21 cellular contexts compared by ENCODE assay signal in the genomic region with DNA sequence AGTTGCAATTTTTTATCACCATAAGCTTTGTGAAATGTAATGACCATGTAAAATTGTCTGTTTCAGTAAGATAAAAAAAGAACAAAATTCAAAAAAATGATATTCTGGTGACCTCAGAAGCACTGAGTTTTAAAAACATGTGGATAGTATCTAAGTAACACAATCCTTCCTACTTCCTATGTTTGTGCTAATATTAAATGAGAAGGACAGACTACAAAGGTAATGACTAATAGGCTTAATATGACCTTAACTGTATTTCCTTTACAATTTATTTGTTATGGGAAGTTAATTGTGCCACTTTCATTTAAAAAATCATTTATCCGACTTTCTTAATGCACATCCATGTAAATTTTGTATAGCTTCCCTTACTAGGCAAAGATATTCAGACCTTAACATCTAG.
DNase-seq lines count a peak whose midpoint lies in the region; ATAC-seq, FAIRE-seq and TF ChIP-seq lines count a peak whose summit lies in the region.
"Had no signal": no experiment of that assay in that cellular context is flagged by ENCODE, and none has a peak within 500 bp of the region (broad histone marks: within the 10 kb centered on the region; RNA-seq: fewer than 3 reads in every experiment).

No MANE protein-coding gene starts in this region.

- DNase-seq in SK-N-SH (no peak), endothelial cell of umbilical vein (ENCODE audit: low read depth, low spot score) (peak; percentile 24), adrenal gland (no peak)
- DNase-seq in stimulated activated CD8-positive, alpha-beta memory T cell treated with anti-CD3 and anti-CD28 coated beads, Interleukin-4, amount 100 ng/mL, for 48 hours: no peak
- DNase-seq: BE2C; Calu3; CD4-positive, alpha-beta T cell; COR-L47; DMS53; DMS79 treated with DMSO at 0.1 percent for 48 hours; H9 had no signal

- TF ChIP-seq POLR2A in endothelial cell of umbilical vein (IDR thresholded peaks at IDR 0.05; ENCODE audit: low read depth, low read length): no peak
- TF ChIP-seq POLR2A in adrenal gland (IDR thresholded peaks at IDR 0.05): no peak

- no peak for TF ChIP-seq EP300 in SK-N-SH (IDR thresholded peaks at IDR 0.05; ENCODE audit: borderline replicate concordance in 1 of 2, low read depth in 1 of 2, low read length in 1 of 2)

- H3K4me1 ChIP-seq in SK-N-SH (ENCODE audit: control insufficient read depth in 1 of 2, insufficient read depth in 2 of 2, low read depth in 1 of 2, low read length in 1 of 2) (no peaks in the 10 kb centered on the region), endothelial cell of umbilical vein (ENCODE audit: control insufficient read depth, extremely low read depth, insufficient read depth, low read length) (peaks cover 9% of the 10 kb centered on the region), adrenal gland (replicated peaks in 1 of 2) (no peaks in the 10 kb centered on the region)
- H3K4me1 ChIP-seq: BE2C; BLaER1 treated with 17β-estradiol and CSF1 and Interleukin-3, amounts not matched to agents 10 nM and 100 nM had no signal

- no peak overlapping the region for H2AFZ ChIP-seq in SK-N-SH (ENCODE audit: low read depth)
- peak overlapping the region; percentile 58 for H2AFZ ChIP-seq in SU-DHL-6 (ENCODE audit: low read depth, low read length, severe bottlenecking)
- H2AFZ ChIP-seq in endothelial cell of umbilical vein (ENCODE audit: low read depth, low read length): no peak overlapping the region
- H2AFZ ChIP-seq: GM23338 had no signal

- H3K27ac ChIP-seq in SK-N-SH (ENCODE audit: low read depth in 2 of 2, low read length in 1 of 2) (no peak overlapping the region), SU-DHL-6 (ENCODE audit: low read depth, low read length) (no peak overlapping the region), endothelial cell of umbilical vein (ENCODE audit: insufficient read depth, low read depth, low read length) (peak overlapping the region; percentile 53), adrenal gland (no peak overlapping the region)
- H3K27ac ChIP-seq: 22Rv1; BLaER1 treated with 17β-estradiol and CSF1 and Interleukin-3, amounts not matched to agents 10 nM and 100 nM had no signal

- H3K4me2 ChIP-seq in SK-N-SH (no peak overlapping the region), SU-DHL-6 (ENCODE audit: low read depth, low read length, poor library complexity, severe bottlenecking) (no peak overlapping the region), endothelial cell of umbilical vein (ENCODE audit: insufficient read depth, low read length) (peak overlapping the region; percentile 60)
- H3K4me2 ChIP-seq: BLaER1 treated with 17β-estradiol and CSF1 and Interleukin-3, amounts not matched to agents 10 nM and 100 nM; GM23338 had no signal

- H3K9me2 ChIP-seq in SK-N-SH (no peaks in the 10 kb centered on the region), SU-DHL-6 (replicated peaks; ENCODE audit: insufficient read depth, low read length) (no peaks in the 10 kb centered on the region)

- TF ChIP-seq RAD21 in SK-N-SH (IDR thresholded peaks at IDR 0.05; ENCODE audit: low read length): no peak

- CTCF ChIA-PET in SK-N-SH (lab: Yijun Ruan, JAX) (interaction anchor here (0.9 kb wide), 1 partner anchor 16 kb away, joined by 3 read pairs; no protein-coding TSS in a partner anchor), endothelial cell of umbilical vein (lab: Charles Lee) (no interaction called here)

- TF ChIP-seq CTCF in SK-N-SH (IDR thresholded peaks at IDR 0.05) (no peak), SU-DHL-6 (IDR thresholded peaks at IDR 0.05; ENCODE audit: insufficient read depth, low read length, poor library complexity, severe bottlenecking) (no peak), endothelial cell of umbilical vein (IDR thresholded peaks at IDR 0.05; ENCODE audit: extremely low read depth in 1 of 2, insufficient read depth in 1 of 2, low read depth in 1 of 2, low read length in 2 of 2) (no peak), adrenal gland (IDR thresholded peaks at IDR 0.05) (no peak)

- H3K79me2 ChIP-seq in SK-N-SH (ENCODE audit: insufficient read depth) (no peaks in the 10 kb centered on the region), SU-DHL-6 (ENCODE audit: insufficient read depth, low read length) (no peaks in the 10 kb centered on the region), endothelial cell of umbilical vein (ENCODE audit: control insufficient read depth, insufficient read depth, low read length) (no peaks in the 10 kb centered on the region)

- H4K20me1 ChIP-seq in SK-N-SH (ENCODE audit: insufficient read depth): no peaks in the 10 kb centered on the region
- H4K20me1 ChIP-seq in SU-DHL-6 (ENCODE audit: low read depth, low read length): no peaks in the 10 kb centered on the region
- no peaks in the 10 kb centered on the region for H4K20me1 ChIP-seq in endothelial cell of umbilical vein (replicated peaks; ENCODE audit: control insufficient read depth, extremely low read depth, insufficient read depth, low read length)
- H4K20me1 ChIP-seq: BLaER1 treated with 17β-estradiol and CSF1 and Interleukin-3, amounts not matched to agents 10 nM and 100 nM had no signal

- peak; percentile 34; the same call in 1 of the 3 replicates for ATAC-seq in SK-N-SH treated with all-trans-retinoic acid at 6 μM for 48 hours
- ATAC-seq in HG03469 (IDR thresholded peaks at IDR 0.05; ENCODE audit: unreplicated experiment): no peak
- ATAC-seq: GM23338, HCT116 had no signal

- WGBS in SK-N-SH (ENCODE audit: low lambda C conversion rate): 30% methylated on average over 1 of the region's 1 CpG
- 60 to 64% (median 61%) methylated on average over 1 of the region's 1 CpG for WGBS in adrenal gland, 4 donors

- H3F3A ChIP-seq in SK-N-SH (replicated peaks; ENCODE audit: insufficient read depth) (no peaks in the 10 kb centered on the region), SU-DHL-6 (ENCODE audit: insufficient read depth) (no peaks in the 10 kb centered on the region)

- intact Hi-C loops in endothelial cell of umbilical vein (cut with micrococcal nuclease) (no loop called here), adrenal gland (cut with DNase I) (no loop called here)

- POLR2A ChIA-PET in SK-N-SH (lab: Yijun Ruan, JAX) (no interaction called here), endothelial cell of umbilical vein (lab: Charles Lee) (no interaction called here)

- dilution Hi-C loops in endothelial cell of umbilical vein (cut with MboI; ENCODE audit: extremely low pct_ligation_motif_present, low sequenced_read_pairs): no loop called here

- H3K9me1 ChIP-seq in endothelial cell of umbilical vein (replicated peaks; ENCODE audit: control insufficient read depth, extremely low read depth, insufficient read depth, low read length): no peaks in the 10 kb centered on the region

- no peaks in the 10 kb centered on the region for H3K36me3 ChIP-seq in SK-N-SH (replicated peaks in 1 of 2; ENCODE audit: control insufficient read depth in 1 of 2, insufficient read depth in 2 of 2, low read length in 1 of 2)
- no peaks in the 10 kb centered on the region for H3K36me3 ChIP-seq in SU-DHL-6 (ENCODE audit: low read length)
- no peaks in the 10 kb centered on the region for H3K36me3 ChIP-seq in endothelial cell of umbilical vein (ENCODE audit: control insufficient read depth in 2 of 2, extremely low read depth in 1 of 2, insufficient read depth in 2 of 2, low read length in 2 of 2)
- no peaks in the 10 kb centered on the region for H3K36me3 ChIP-seq in adrenal gland (replicated peaks in 1 of 2)
- H3K36me3 ChIP-seq: BE2C; BLaER1 treated with 17β-estradiol and CSF1 and Interleukin-3, amounts not matched to agents 10 nM and 100 nM had no signal

- no peaks in the 10 kb centered on the region for H3K9me3 ChIP-seq in SK-N-SH
- no peaks in the 10 kb centered on the region for H3K9me3 ChIP-seq in SU-DHL-6 (ENCODE audit: insufficient read depth, low read length)
- H3K9me3 ChIP-seq in endothelial cell of umbilical vein (replicated peaks; ENCODE audit: control insufficient read depth, insufficient read depth, low read length): no peaks in the 10 kb centered on the region
- H3K9me3 ChIP-seq in adrenal gland (replicated peaks in 1 of 3): no peaks in the 10 kb centered on the region
- H3K9me3 ChIP-seq: BE2C; BLaER1 treated with 17β-estradiol and CSF1 and Interleukin-3, amounts not matched to agents 10 nM and 100 nM had no signal

- H3K9ac ChIP-seq in SK-N-SH (no peak overlapping the region), SU-DHL-6 (ENCODE audit: low read length) (no peak overlapping the region), endothelial cell of umbilical vein (replicated peaks; ENCODE audit: extremely low read depth, insufficient read depth, low read length) (peak overlapping the region; percentile 16)
- H3K9ac ChIP-seq: BLaER1 treated with 17β-estradiol and CSF1 and Interleukin-3, amounts not matched to agents 10 nM and 100 nM had no signal

- H3K27me3 ChIP-seq in SK-N-SH (ENCODE audit: insufficient read depth) (no peaks in the 10 kb centered on the region), SU-DHL-6 (ENCODE audit: low read length) (no peaks in the 10 kb centered on the region), endothelial cell of umbilical vein (ENCODE audit: control insufficient read depth in 2 of 2, insufficient read depth in 2 of 2, low read length in 2 of 2) (no peaks in the 10 kb centered on the region), adrenal gland (no peaks in the 10 kb centered on the region)
- H3K27me3 ChIP-seq: BE2C; BLaER1 treated with 17β-estradiol and CSF1 and Interleukin-3, amounts not matched to agents 10 nM and 100 nM had no signal

- no TSS peak for BruUV-seq in endothelial cell of umbilical vein (replicated peaks; lab: Mats Ljungman, UMichigan)

- H3K4me3 ChIP-seq in SK-N-SH (ENCODE audit: low read depth in 2 of 2, low read length in 1 of 2) (no peak overlapping the region), SU-DHL-6 (ENCODE audit: insufficient read depth, low read length, poor library complexity, severe bottlenecking) (no peak overlapping the region), endothelial cell of umbilical vein (replicated peaks in 1 of 3; ENCODE audit: insufficient read depth in 1 of 3, low read depth in 1 of 3, low read length in 3 of 3) (peak overlapping the region in 1 of 3 experiments; percentile 35), adrenal gland (no peak overlapping the region)
- H3K4me3 ChIP-seq: BLaER1 treated with 17β-estradiol and CSF1 and Interleukin-3, amounts not matched to agents 10 nM and 100 nM; GM23338 had no signal

- peak; percentile 44 for FAIRE-seq in endothelial cell of umbilical vein (lab: Jason Lieb, UNC)
- FAIRE-seq: G401.6, GM12892, GM19239 had no signal

TF ChIP-seq in SK-N-SH, 30 proteins besides CTCF, POLR2A, EP300 and RAD21 (continues in another document):
- TF ChIP-seq RXRA (IDR thresholded peaks at IDR 0.05; ENCODE audit: borderline replicate concordance, low read depth) (no peak), ELF1 (IDR thresholded peaks at IDR 0.05) (no peak), SIN3A (IDR thresholded peaks at IDR 0.05; ENCODE audit: borderline replicate concordance, low read depth, low read length) (no peak), FOXM1 (IDR thresholded peaks at IDR 0.05; ENCODE audit: low read depth) (no peak)

TF ChIP-seq in endothelial cell of umbilical vein, 7 proteins besides CTCF, POLR2A, EP300 and RAD21 (continues in another document):
- TF ChIP-seq JUN (IDR thresholded peaks at IDR 0.05; ENCODE audit: borderline replicate concordance, insufficient read depth, insufficient read length, low read depth): peak; percentile 65
- TF ChIP-seq, protein P1, sequence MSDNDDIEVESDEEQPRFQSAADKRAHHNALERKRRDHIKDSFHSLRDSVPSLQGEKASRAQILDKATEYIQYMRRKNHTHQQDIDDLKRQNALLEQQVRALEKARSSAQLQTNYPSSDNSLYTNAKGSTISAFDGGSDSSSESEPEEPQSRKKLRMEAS (IDR thresholded peaks at IDR 0.05; ENCODE audit: insufficient read depth, insufficient read length): no peak
